In genomic region chr17:81115749-81116464, GRCh38 we compare ENCODE assay signal across 28 cellular contexts. TPM values are rescaled to one million over a fixed set of nuclear protein-coding genes. Genes with fewer than 3 reads are reported as not detected.
A peak's percentile ranks its signal among the peaks of the same experiment; 100 is the strongest.
DNase-seq lines count a peak whose midpoint lies in the region; ATAC-seq and TF ChIP-seq lines count a peak whose summit lies in the region.
"Had no signal": no experiment of that assay in that cellular context is flagged by ENCODE, and none has a peak within 500 bp of the region (broad histone marks: within the 10 kb centered on the region; RNA-seq: fewer than 3 reads in every experiment).

No MANE protein-coding gene starts in this region.

- intact Hi-C loops in Right ventricle myocardium inferior (cut with DNase I) (no loop called here), left ventricle myocardium inferior (cut with micrococcal nuclease) (no loop called here), thyroid gland (cut with DNase I) (no loop called here)

- H3K27ac ChIP-seq in right atrium auricular region (no peak overlapping the region), SK-N-SH (ENCODE audit: low read depth in 2 of 2, low read length in 1 of 2) (peak overlapping the region in 1 of 2 experiments; percentile 69; a peak in 2 of 4 replicates), left ventricle myocardium inferior (replicated peaks) (no peak overlapping the region), thyroid gland (no peak overlapping the region), GM23248 (no peak overlapping the region)

- H3K79me2 ChIP-seq in SK-N-SH (ENCODE audit: insufficient read depth) (no peaks in the 10 kb centered on the region), GM23248 (ENCODE audit: insufficient read depth) (no peaks in the 10 kb centered on the region)

- TF ChIP-seq CTCF in right atrium auricular region (IDR thresholded peaks at IDR 0.05) (no peak), SK-N-SH (IDR thresholded peaks at IDR 0.05) (no peak), left ventricle myocardium inferior (IDR thresholded peaks at IDR 0.05; ENCODE audit: borderline replicate concordance) (no peak), thyroid gland (IDR thresholded peaks at IDR 0.05) (no peak)

- peak; percentile 38 for ATAC-seq in Right ventricle myocardium inferior

- H4K20me1 ChIP-seq in SK-N-SH (ENCODE audit: insufficient read depth) (no peaks in the 10 kb centered on the region), GM23248 (ENCODE audit: insufficient read depth) (no peaks in the 10 kb centered on the region)

- TF ChIP-seq POLR2A in thyroid gland (IDR thresholded peaks at IDR 0.05), result no peak

- WGBS in SK-N-SH (ENCODE audit: low lambda C conversion rate), result 68% methylated on average over 20 of the region's 22 CpGs
- WGBS in thyroid gland, 2 donors, result 84 to 91% methylated on average over 15 to 16 of the region's 22 CpGs
- WGBS in GM23248 (ENCODE audit: low coverage in 1 of 2, low lambda C conversion rate in 2 of 2, missing lambda C conversion rate in 2 of 2), 2 experiments, result 78 to 86% methylated on average over 20 to 22 of the region's 22 CpGs

- no peak for TF ChIP-seq RAD21 in SK-N-SH (IDR thresholded peaks at IDR 0.05; ENCODE audit: low read length)

- DNase-seq in Right ventricle myocardium inferior (ENCODE audit: missing footprints) (no peak), right atrium auricular region (ENCODE audit: low spot score) (no peak), SK-N-SH (peak; percentile 97), left ventricle myocardium inferior (peak; percentile 34), thyroid gland (peak; percentile 24 to 27), activated T-cell treated with anti-CD3 and anti-CD28 coated beads for 4 hours (no peak), GM23248 (no peak), NCI-H2171 treated with DMSO at 0.1 percent for 48 hours (lab: John Stamatoyannopoulos, UW) (no peak)
- DNase-seq: activated CD4-positive, alpha-beta T cell treated with anti-CD3 and anti-CD28 coated beads for 4 hours; activated CD8-positive, alpha-beta memory T cell treated with anti-CD3 and anti-CD28 coated beads for 24 hours; activated effector memory CD4-positive, alpha-beta T cell treated with anti-CD3 and anti-CD28 coated beads, Interleukin-2, amount 50 U/mL, for 16 hours; activated naive CD8-positive, alpha-beta T cell treated with anti-CD3 and anti-CD28 coated beads, Interleukin-2, amount 10 ng/mL, durations not matched to agents 7 days and 5 days; activated T-cell treated with anti-CD3 and anti-CD28 coated beads, Interleukin-2, amount 50 U/mL, for 1 hour; cerebellar nuclear complex; COR-L47; DMS79 treated with DMSO at 0.1 percent for 48 hours; H9; mesenchymal stem cell; NCI-H1092 treated with DMSO at 0.1 percent for 48 hours; NCI-H1930; NCI-H82; stimulated activated naive CD4-positive, alpha-beta T cell had no signal

- no peak overlapping the region for H2AFZ ChIP-seq in SK-N-SH (ENCODE audit: low read depth)
- no peak overlapping the region for H2AFZ ChIP-seq in GM23248

- peak in 1 of 2 experiments; percentile 73; a peak in 1 of 4 replicates for TF ChIP-seq EP300 in SK-N-SH (IDR thresholded peaks at IDR 0.05; ENCODE audit: borderline replicate concordance in 1 of 2, low read depth in 1 of 2, low read length in 1 of 2)

- H3K36me3 ChIP-seq in right atrium auricular region (peaks cover 9% of the 10 kb centered on the region), SK-N-SH (replicated peaks in 1 of 2; ENCODE audit: control insufficient read depth in 1 of 2, insufficient read depth in 2 of 2, low read length in 1 of 2) (no peaks in the 10 kb centered on the region), left ventricle myocardium inferior (peaks cover 20% of the 10 kb centered on the region), thyroid gland (no peaks in the 10 kb centered on the region), GM23248 (ENCODE audit: low read depth) (no peaks in the 10 kb centered on the region)

- no peaks in the 10 kb centered on the region for H3F3A ChIP-seq in SK-N-SH (replicated peaks; ENCODE audit: insufficient read depth)
- no peaks in the 10 kb centered on the region for H3F3A ChIP-seq in GM23248 (ENCODE audit: insufficient read depth)

- H3K9me2 ChIP-seq in SK-N-SH (no peaks in the 10 kb centered on the region), GM23248 (ENCODE audit: insufficient read depth) (no peaks in the 10 kb centered on the region)

- in situ Hi-C loops in GM23248 (cut with MboI), result no loop called here

- CTCF ChIA-PET in SK-N-SH (lab: Yijun Ruan, JAX), result interaction anchor here (0.6 to 13.0 kb wide), 18 partner anchors 12 to 485 kb away, joined by 3 to 177 read pairs (median 3); partner anchors contain the start of genes NDUFAF8, PVALEF and TEPSIN

- peaks cover 0 to 16% of the 10 kb centered on the region in 2 donors for H3K4me1 ChIP-seq in right atrium auricular region
- peaks cover 0 to 45% of the 10 kb centered on the region in 2 experiments; a peak in 1 of 4 replicates for H3K4me1 ChIP-seq in SK-N-SH (ENCODE audit: control insufficient read depth in 1 of 2, insufficient read depth in 2 of 2, low read depth in 1 of 2, low read length in 1 of 2)
- H3K4me1 ChIP-seq in left ventricle myocardium inferior, result peaks cover 28% of the 10 kb centered on the region
- peaks cover 6 to 13% of the 10 kb centered on the region in 2 donors for H3K4me1 ChIP-seq in thyroid gland
- H3K4me1 ChIP-seq in GM23248 (ENCODE audit: insufficient read depth), result no peaks in the 10 kb centered on the region

- POLR2A ChIA-PET in SK-N-SH (lab: Yijun Ruan, JAX), result interaction anchor here (0.7 to 1.9 kb wide), 4 partner anchors 11 to 123 kb away, joined by 3 to 5 read pairs (median 4); partner anchors contain the start of genes NDUFAF8 and TEPSIN

- H3K9ac ChIP-seq in SK-N-SH (no peak overlapping the region), GM23248 (no peak overlapping the region)

- H3K9me3 ChIP-seq in right atrium auricular region (no peaks in the 10 kb centered on the region), SK-N-SH (no peaks in the 10 kb centered on the region), left ventricle myocardium inferior (replicated peaks) (no peaks in the 10 kb centered on the region), thyroid gland (no peaks in the 10 kb centered on the region), GM23248 (ENCODE audit: low read depth) (no peaks in the 10 kb centered on the region)

- H3K27me3 ChIP-seq in right atrium auricular region (no peaks in the 10 kb centered on the region), SK-N-SH (ENCODE audit: insufficient read depth) (no peaks in the 10 kb centered on the region), left ventricle myocardium inferior (ENCODE audit: low read depth) (peaks cover 20% of the 10 kb centered on the region), thyroid gland (no peaks in the 10 kb centered on the region), GM23248 (replicated peaks; ENCODE audit: insufficient read depth) (no peaks in the 10 kb centered on the region)

- no peak overlapping the region for H3K4me2 ChIP-seq in SK-N-SH
- no peak overlapping the region for H3K4me2 ChIP-seq in GM23248 (ENCODE audit: unreplicated experiment)

- H3K4me3 ChIP-seq in right atrium auricular region (no peak overlapping the region), SK-N-SH (ENCODE audit: low read depth in 2 of 2, low read length in 1 of 2) (no peak overlapping the region), left ventricle myocardium inferior (no peak overlapping the region), thyroid gland (replicated peaks in 1 of 3) (no peak overlapping the region), GM23248 (no peak overlapping the region)

TF ChIP-seq in SK-N-SH, 30 proteins besides CTCF, POLR2A, EP300 and RAD21:
- TF ChIP-seq POLR2AphosphoS5 (IDR thresholded peaks at IDR 0.05; ENCODE audit: low read depth, low read length) (no peak), CHD2 (IDR thresholded peaks at IDR 0.05; ENCODE audit: low read length, partially characterized antibody) (peak; percentile 88), MXI1 (IDR thresholded peaks at IDR 0.05; ENCODE audit: low read depth, low read length) (peak; percentile 82), NFIC (IDR thresholded peaks at IDR 0.05; ENCODE audit: borderline replicate concordance) (no peak), GATA2 (CRISPR knock-in tag; IDR thresholded peaks at IDR 0.05) (peak; percentile 39; the same call in 1 of the 2 replicates), RCOR1 (IDR thresholded peaks at IDR 0.05; ENCODE audit: low read length) (peak; percentile 80)

RNA-seq across cellular contexts. Expression of gene PVALEF, which starts 49.4 kb away (rescaled TPM):
- not detected for total RNA-seq in Right ventricle myocardium inferior
- not detected for total RNA-seq in right atrium auricular region
- polyA plus RNA-seq in SK-N-SH (2012; rRNA removed), result not detected in 2 replicates
- polyA plus RNA-seq in SK-N-SH (2012; cell fraction: cytosol; rRNA removed), result not detected in 2 replicates
- not detected in 2 replicates for polyA plus RNA-seq in SK-N-SH (2012; cell fraction: nucleus; rRNA removed)
- not detected for total RNA-seq in left ventricle myocardium inferior
- not detected for total RNA-seq in thyroid gland
- total RNA-seq in GM23248 (2014; rRNA removed; shearing (Covaris generic)), result not detected in 2 replicates
- not detected in 2 replicates for polyA plus RNA-seq in GM23248 (2016; fragmentation: Nextera tagmentation; extraction: Ambion mirVana)
- total RNA-seq: activated naive CD8-positive, alpha-beta T cell treated with anti-CD3 and anti-CD28 coated beads, Interleukin-2, amount 10 ng/mL, durations not matched to agents 7 days and 5 days; astrocyte; endothelial cell of umbilical vein; glomerular endothelial cell; H9; kidney epithelial cell; progenitor cell of endocrine pancreas had no signal
- polyA plus RNA-seq: BJ, endothelial cell of umbilical vein had no signal

RNA-seq across cellular contexts. Expression of gene AATK, which starts 50.1 kb away (rescaled TPM):
- total RNA-seq in Right ventricle myocardium inferior, result 10.1 TPM
- 1 to 10 TPM; 5.4 to 6.5 TPM for total RNA-seq in right atrium auricular region
- 0.19 and 0.51 TPM in 2 replicates for polyA plus RNA-seq in SK-N-SH (2012; rRNA removed)
- 0.28 and 0.43 TPM in 2 replicates for polyA plus RNA-seq in SK-N-SH (2012; cell fraction: cytosol; rRNA removed)
- polyA plus RNA-seq in SK-N-SH (2012; cell fraction: nucleus; rRNA removed), result 1.0 and 1.5 TPM in 2 replicates
- total RNA-seq in left ventricle myocardium inferior, result 2.3 TPM
- 10 to 100 TPM in 1 of 4 donors, 1 to 10 TPM in 3; 4.1 to 17.6 (median 7.4) TPM for total RNA-seq in thyroid gland
- 1.6 and 4.0 TPM in 2 replicates for total RNA-seq in GM23248 (2014; rRNA removed; shearing (Covaris generic))
- 0.18 and 0.25 TPM in 2 replicates for polyA plus RNA-seq in GM23248 (2016; fragmentation: Nextera tagmentation; extraction: Ambion mirVana)

Comparison
In these comparisons a context has a peak if more than half of its experiments do, and no peak if none do; other contexts are left out.
1. DNase-seq: peak in SK-N-SH (single experiment), left ventricle myocardium inferior (single experiment) and thyroid gland (2 of 2); none in Right ventricle myocardium inferior (single experiment), right atrium auricular region (single experiment), activated T-cell treated with anti-CD3 and anti-CD28 coated beads for 4 hours (single experiment), GM23248 (single experiment) and NCI-H2171 treated with DMSO at 0.1 percent for 48 hours (single experiment).